Comparison of ENCODE assay signal across 15 cellular contexts in the genomic region with DNA sequence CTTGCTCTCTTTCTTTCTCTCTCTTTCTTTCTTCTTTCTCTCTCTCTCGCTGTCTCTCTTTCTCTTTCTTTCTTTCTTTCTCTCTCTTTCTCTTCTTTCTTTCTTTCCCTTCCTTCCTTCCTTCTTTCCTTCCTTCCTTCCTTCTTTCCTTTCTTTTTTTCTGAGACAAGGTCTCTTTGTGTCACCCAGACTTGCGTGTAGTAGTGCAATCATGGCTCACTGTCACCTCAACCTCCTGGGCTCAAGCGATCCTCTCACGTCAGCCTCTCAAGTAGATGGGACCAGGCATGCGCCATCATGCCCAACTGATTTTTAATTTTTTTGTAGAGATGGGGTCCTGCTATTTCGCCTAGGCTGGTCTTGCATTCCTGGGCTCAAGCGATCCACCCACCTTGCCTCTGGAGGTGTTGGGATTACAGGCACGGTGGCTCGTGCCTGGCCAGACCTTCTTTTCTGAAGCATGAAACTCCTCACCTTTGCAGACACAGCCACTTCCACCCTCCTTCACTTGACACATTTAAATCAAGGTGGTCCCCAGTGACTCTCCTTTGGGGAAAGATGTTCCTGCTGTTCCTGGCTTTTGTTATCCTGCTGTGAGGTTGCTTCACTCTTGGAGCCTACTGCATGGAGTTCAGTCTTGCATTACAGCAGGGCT.
"Had no signal": no experiment of that assay in that cellular context is flagged by ENCODE, and none has a peak within 500 bp of the region (broad histone marks: within the 10 kb centered on the region; RNA-seq: fewer than 3 reads in every experiment).

No MANE protein-coding gene starts in this region.

- H3K4me3 Mint-ChIP-seq: activated CD4-positive, alpha-beta memory T cell treated with anti-CD3 and anti-CD28 coated beads, Interleukin-2, amount 10 ng/mL, durations not matched to agents 7 days and 5 days; activated CD4-positive, alpha-beta T cell treated with anti-CD3 and anti-CD28 coated beads for 36 hours; activated T-helper 17 cell treated with anti-CD3 and anti-CD28 coated beads, Interleukin-2, amount 50 U/mL, for 72 hours; stimulated activated effector memory CD8-positive, alpha-beta T cell treated with anti-CD3 and anti-CD28 coated beads, Interleukin-12 subunit alpha, Interleukin-12 subunit beta, amount 100 ng/mL, for 72 hours; T-helper 1 cell treated with Interleukin-12 subunit alpha and Interleukin-12 subunit beta and Interleukin-4 antibody, amounts not matched to agents 30 μg/mL and 1 μg/mL, for 36 hours had no signal

- H3K4me1 Mint-ChIP-seq: activated CD4-positive, alpha-beta memory T cell treated with anti-CD3 and anti-CD28 coated beads, Interleukin-2, amount 10 ng/mL, durations not matched to agents 7 days and 5 days; activated CD4-positive, alpha-beta T cell treated with anti-CD3 and anti-CD28 coated beads for 36 hours; activated T-helper 17 cell treated with anti-CD3 and anti-CD28 coated beads, Interleukin-2, amount 50 U/mL, for 72 hours; stimulated activated effector memory CD8-positive, alpha-beta T cell treated with anti-CD3 and anti-CD28 coated beads, Interleukin-12 subunit alpha, Interleukin-12 subunit beta, amount 100 ng/mL, for 72 hours had no signal

- H3K36me3 Mint-ChIP-seq: stimulated activated effector memory CD8-positive, alpha-beta T cell treated with anti-CD3 and anti-CD28 coated beads, Interleukin-12 subunit alpha, Interleukin-12 subunit beta, amount 100 ng/mL, for 72 hours had no signal

- H3K36me3 ChIP-seq: ascending aorta, ovary, thyroid gland, WERI-Rb-1 had no signal

- H3K27ac Mint-ChIP-seq: activated CD4-positive, alpha-beta memory T cell treated with anti-CD3 and anti-CD28 coated beads, Interleukin-2, amount 10 ng/mL, durations not matched to agents 7 days and 5 days; activated CD4-positive, alpha-beta T cell treated with anti-CD3 and anti-CD28 coated beads for 36 hours; activated T-helper 17 cell treated with anti-CD3 and anti-CD28 coated beads, Interleukin-2, amount 50 U/mL, for 72 hours; stimulated activated effector memory CD8-positive, alpha-beta T cell treated with anti-CD3 and anti-CD28 coated beads, Interleukin-12 subunit alpha, Interleukin-12 subunit beta, amount 100 ng/mL, for 72 hours; T-helper 1 cell treated with Interleukin-12 subunit alpha and Interleukin-12 subunit beta and Interleukin-4 antibody, amounts not matched to agents 30 μg/mL and 1 μg/mL, for 36 hours had no signal

- H3K27ac ChIP-seq: ascending aorta, hepatocyte, ovary, thyroid gland, WERI-Rb-1 had no signal

- H3K4me3 ChIP-seq: ascending aorta, hepatocyte, ovary, thyroid gland had no signal

- H3K4me1 ChIP-seq: ascending aorta, thyroid gland had no signal

- H3K27me3 ChIP-seq: ascending aorta, hepatocyte, ovary, thyroid gland had no signal

- DNase-seq: activated CD4-positive, alpha-beta memory T cell treated with anti-CD3 and anti-CD28 coated beads, Interleukin-2, amount 10 ng/mL, durations not matched to agents 7 days and 5 days; activated CD4-positive, alpha-beta T cell treated with anti-CD3 and anti-CD28 coated beads for 36 hours; activated naive CD4-positive, alpha-beta T cell treated with Interleukin-2 at 50 U/mL for 16 hours; left ventricle myocardium superior; mesenchymal stem cell; stimulated activated CD4-positive, alpha-beta T cell treated with anti-CD3 and anti-CD28 coated beads, Interleukin-12 subunit alpha, Interleukin-12 subunit beta, amount 100 ng/mL, for 4 hours; thyroid gland; WERI-Rb-1 had no signal

- H3K27me3 Mint-ChIP-seq: activated CD4-positive, alpha-beta T cell treated with anti-CD3 and anti-CD28 coated beads for 36 hours had no signal

- ATAC-seq: activated CD4-positive, alpha-beta T cell treated with anti-CD3 and anti-CD28 coated beads for 36 hours; activated T-helper 17 cell treated with anti-CD3 and anti-CD28 coated beads, Interleukin-2, amount 50 U/mL, for 72 hours; esophagus mucosa; left ventricle myocardium superior; stimulated activated effector memory CD8-positive, alpha-beta T cell treated with anti-CD3 and anti-CD28 coated beads, Interleukin-12 subunit alpha, Interleukin-12 subunit beta, amount 100 ng/mL, for 72 hours had no signal

- H3K9me3 ChIP-seq: ovary, thyroid gland had no signal
